Comparison of ENCODE assay signal across 1 cellular context in genomic region chr3:13650210-13651056, GRCh38.
TF ChIP-seq lines count a peak whose summit lies in the region.

No MANE protein-coding gene starts in this region.

TF ChIP-seq in HepG2, 621 proteins besides CTCF, POLR2A, EP300 and RAD21 (continued from another document and continues in another):
- TF ChIP-seq PLSCR1 (CRISPR knock-in tag; IDR thresholded peaks at IDR 0.05; ENCODE audit: borderline replicate concordance) (no peak), ZUFSP (CRISPR knock-in tag; IDR thresholded peaks at IDR 0.05; ENCODE audit: borderline replicate concordance) (no peak), ARID5B (CRISPR knock-in tag; IDR thresholded peaks at IDR 0.05) (no peak; the same call in 1 of the 2 replicates), ZNF619 (CRISPR knock-in tag; IDR thresholded peaks at IDR 0.05) (no peak), HHEX (CRISPR knock-in tag; IDR thresholded peaks at IDR 0.05) (no peak), ZNF468 (CRISPR knock-in tag; IDR thresholded peaks at IDR 0.05) (no peak), HMGXB4 (CRISPR knock-in tag; IDR thresholded peaks at IDR 0.05; ENCODE audit: borderline replicate concordance in 1 of 2, low read depth in 1 of 2) (peak; percentile 88 to 93), NFRKB (IDR thresholded peaks at IDR 0.05) (no peak), ZNF607 (CRISPR knock-in tag; IDR thresholded peaks at IDR 0.05; ENCODE audit: borderline replicate concordance) (0 out of 2 replicates have a peak, but pooled peaks have one; percentile 32), ETV6 (CRISPR knock-in tag; conservative IDR thresholded peaks at IDR 0.05) (peak; percentile 89), ZBTB38 (CRISPR knock-in tag; IDR thresholded peaks at IDR 0.05) (0 out of 2 replicates have a peak, but pooled peaks have one; percentile 66), TRIM24 (CRISPR knock-in tag; IDR thresholded peaks at IDR 0.05) (no peak; the same call in 1 of the 2 replicates), ZNF367 (CRISPR knock-in tag; IDR thresholded peaks at IDR 0.05; ENCODE audit: borderline replicate concordance) (no peak), KMT2B (CRISPR knock-in tag; IDR thresholded peaks at IDR 0.05) (no peak), FOXC1 (CRISPR knock-in tag; IDR thresholded peaks at IDR 0.05; ENCODE audit: borderline replicate concordance) (peak; percentile 68; the same call in 1 of the 2 replicates), LBX2 (CRISPR knock-in tag; IDR thresholded peaks at IDR 0.05; ENCODE audit: borderline replicate concordance) (no peak), SOX6 (IDR thresholded peaks at IDR 0.05) (no peak), SOX6 (CRISPR knock-in tag; IDR thresholded peaks at IDR 0.05) (peak; percentile 48; the same call in 1 of the 2 replicates), BHLHE40 (IDR thresholded peaks at IDR 0.05; ENCODE audit: low read length) (no peak), ZNF547 (CRISPR knock-in tag; IDR thresholded peaks at IDR 0.05) (peak; percentile 83), ZNF616 (CRISPR knock-in tag; IDR thresholded peaks at IDR 0.05; ENCODE audit: low read depth) (peak; percentile 84; the same call in 1 of the 2 replicates), CSRNP1 (CRISPR knock-in tag; IDR thresholded peaks at IDR 0.05) (no peak), ZMAT5 (CRISPR knock-in tag; IDR thresholded peaks at IDR 0.05; ENCODE audit: borderline replicate concordance, low read depth) (no peak), SMAD3 (CRISPR knock-in tag; IDR thresholded peaks at IDR 0.05) (no peak), MEIS2 (CRISPR knock-in tag; IDR thresholded peaks at IDR 0.05) (no peak), ZNF180 (CRISPR knock-in tag; IDR thresholded peaks at IDR 0.05; ENCODE audit: borderline replicate concordance, low read depth) (no peak), E2F2 (CRISPR knock-in tag; IDR thresholded peaks at IDR 0.05; ENCODE audit: borderline replicate concordance) (0 out of 2 replicates have a peak, but pooled peaks have one; percentile 77), ZFYVE20 (CRISPR knock-in tag; IDR thresholded peaks at IDR 0.05; ENCODE audit: borderline replicate concordance, low read depth) (no peak), AKNA (CRISPR knock-in tag; IDR thresholded peaks at IDR 0.05; ENCODE audit: borderline replicate concordance) (no peak), ZNF670 (CRISPR knock-in tag; IDR thresholded peaks at IDR 0.05; ENCODE audit: borderline replicate concordance) (peak; percentile 38; the same call in 1 of the 2 replicates), ZBTB1 (CRISPR knock-in tag; IDR thresholded peaks at IDR 0.05; ENCODE audit: borderline replicate concordance) (0 out of 2 replicates have a peak, but pooled peaks have one; percentile 13), TFE3 (CRISPR knock-in tag; IDR thresholded peaks at IDR 0.05) (no peak), ZEB1 (IDR thresholded peaks at IDR 0.05; ENCODE audit: insufficient replicate concordance, low read depth) (no peak), GTF2F1 (IDR thresholded peaks at IDR 0.05; ENCODE audit: low read length) (no peak), ZC3H4 (CRISPR knock-in tag; IDR thresholded peaks at IDR 0.05; ENCODE audit: borderline replicate concordance) (no peak), ZNF773 (CRISPR knock-in tag; IDR thresholded peaks at IDR 0.05; ENCODE audit: borderline replicate concordance) (0 out of 2 replicates have a peak, but pooled peaks have one; percentile 45), ZNF740 (CRISPR knock-in tag; IDR thresholded peaks at IDR 0.05) (peak; percentile 97), ZNF30 (CRISPR knock-in tag; IDR thresholded peaks at IDR 0.05) (no peak), JUNB (CRISPR knock-in tag; IDR thresholded peaks at IDR 0.05; ENCODE audit: borderline replicate concordance) (no peak), ZNF550 (CRISPR knock-in tag; IDR thresholded peaks at IDR 0.05; ENCODE audit: borderline replicate concordance) (no peak), CBX1 (IDR thresholded peaks at IDR 0.05; ENCODE audit: low read depth) (no peak), TP53 (CRISPR knock-in tag; conservative IDR thresholded peaks at IDR 0.05) (no peak), ZNF788 (CRISPR knock-in tag; IDR thresholded peaks at IDR 0.05; ENCODE audit: borderline replicate concordance) (peak; percentile 87)
